10 cellular contexts compared by ENCODE assay signal in the genomic region with DNA sequence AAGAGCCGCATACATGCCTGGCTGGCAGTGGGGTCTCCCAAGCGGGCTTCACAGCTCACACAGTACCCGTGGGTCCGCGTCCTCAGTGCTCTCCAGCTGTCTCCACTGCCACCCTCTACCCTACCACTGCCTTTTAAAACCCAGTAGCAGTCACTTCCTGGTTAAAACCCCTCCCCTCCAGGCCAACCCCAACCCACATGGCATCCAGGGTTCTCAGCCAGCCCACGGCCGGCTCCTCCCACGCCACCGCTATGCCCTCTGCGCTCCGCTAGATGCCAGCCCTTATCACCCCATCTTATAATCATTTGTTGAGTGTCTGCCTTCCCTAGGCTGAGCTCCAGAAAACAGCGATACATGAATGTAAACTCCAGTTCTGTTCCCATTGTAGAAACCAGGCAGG. TPM values are rescaled to one million over a fixed set of nuclear protein-coding genes. Genes with fewer than 3 reads are reported as not detected.
DNase-seq lines count a peak whose midpoint lies in the region; ATAC-seq and TF ChIP-seq lines count a peak whose summit lies in the region.
"Not testable (repeated sequence)": the region's sequence is repeated elsewhere in the genome, so short reads cannot be mapped to it uniquely, and the experiment has no call there.
"Had no signal": no experiment of that assay in that cellular context is flagged by ENCODE, and none has a peak within 500 bp of the region (broad histone marks: within the 10 kb centered on the region; RNA-seq: fewer than 3 reads in every experiment).

No MANE protein-coding gene starts in this region.

- H3K4me3 Mint-ChIP-seq in CD4-positive, CD25-positive, alpha-beta regulatory T cell; activated CD4-positive, alpha-beta T cell treated with anti-CD3 and anti-CD28 coated beads for 36 hours; activated naive CD8-positive, alpha-beta T cell treated with anti-CD3 and anti-CD28 coated beads, Interleukin-2, amount 50 U/mL, for 24 hours; memory B cell: not testable (repeated sequence)

- H3K4me1 ChIP-seq in CD4-positive, CD25-positive, alpha-beta regulatory T cell (ENCODE audit: control insufficient read depth, insufficient read depth, low read length, poor library complexity, severe bottlenecking); PC-3 (ENCODE audit: insufficient read depth, low read length); heart right ventricle; upper lobe of right lung: not testable (repeated sequence)

- H3K9me2 ChIP-seq in PC-3 (replicated peaks; ENCODE audit: low read length) = not testable (repeated sequence)

- not testable (repeated sequence) for H3K4me2 ChIP-seq in PC-3 (ENCODE audit: low read length)

- not testable (repeated sequence) for BruUV-seq in PC-3 (replicated peaks; lab: Mats Ljungman, UMichigan)

- not testable (repeated sequence) for H3K79me2 ChIP-seq in PC-3 (ENCODE audit: low read length)

- POLR2A ChIA-PET in PC-3 (lab: Charles Lee; ENCODE audit: unreplicated experiment); activated CD4-positive, alpha-beta T cell treated with anti-CD3 and anti-CD28 coated beads for 36 hours (lab: Charles Lee): not testable (repeated sequence)

- not testable (repeated sequence) for H3K27me3 ChIP-seq in CD4-positive, CD25-positive, alpha-beta regulatory T cell (ENCODE audit: control insufficient read depth, insufficient read depth, low read length); PC-3 (ENCODE audit: low read length); heart right ventricle; upper lobe of right lung

- H3K36me3 ChIP-seq in CD4-positive, CD25-positive, alpha-beta regulatory T cell (ENCODE audit: control insufficient read depth, insufficient read depth, low read length); PC-3 (ENCODE audit: low read depth, low read length); heart right ventricle; upper lobe of right lung: not testable (repeated sequence)

- not testable (repeated sequence) for H3K27ac Mint-ChIP-seq in CD4-positive, CD25-positive, alpha-beta regulatory T cell; activated CD4-positive, alpha-beta T cell treated with anti-CD3 and anti-CD28 coated beads for 36 hours; activated naive CD8-positive, alpha-beta T cell treated with anti-CD3 and anti-CD28 coated beads, Interleukin-2, amount 50 U/mL, for 24 hours; memory B cell

- WGBS in heart right ventricle, 2 donors = 44% methylated on average over 1 of the region's 12 CpGs; no CpG with 5 or more reads in 1 of the 2 donors

- H2AFZ ChIP-seq in PC-3 (ENCODE audit: low read length) = not testable (repeated sequence)

- peak; percentile 88 for ATAC-seq in CD4-positive, CD25-positive, alpha-beta regulatory T cell (ENCODE audit: low read depth in 2 of 2)
- ATAC-seq in PC-3 (peak; percentile 52), heart right ventricle (peak in 6 of 8 donors; percentile 14 to 49 (median 34)), memory B cell (ENCODE audit: low read depth) (peak; percentile 78), sciatic nerve (peak; percentile 29), upper lobe of right lung (peak; percentile 87)
- peak; percentile 80 for ATAC-seq in activated CD4-positive, alpha-beta T cell treated with anti-CD3 and anti-CD28 coated beads for 36 hours
- peak; percentile 72 for ATAC-seq in activated naive CD8-positive, alpha-beta T cell treated with anti-CD3 and anti-CD28 coated beads, Interleukin-2, amount 50 U/mL, for 24 hours

- not testable (repeated sequence) for H4K20me1 ChIP-seq in PC-3 (ENCODE audit: low read length)

- intact Hi-C loops in PC-3 (cut with micrococcal nuclease); activated CD4-positive, alpha-beta T cell treated with anti-CD3 and anti-CD28 coated beads for 36 hours (cut with DNase I, micrococcal nuclease); heart right ventricle (cut with DNase I); sciatic nerve (cut with DNase I); upper lobe of right lung (cut with DNase I): not testable (repeated sequence)

- H3K9ac ChIP-seq in PC-3 (ENCODE audit: low read length) = not testable (repeated sequence)

- not testable (repeated sequence) for H3K9me3 ChIP-seq in CD4-positive, CD25-positive, alpha-beta regulatory T cell (ENCODE audit: control insufficient read depth in 2 of 2, low read length in 2 of 2); PC-3 (ENCODE audit: low read length); heart right ventricle; upper lobe of right lung

- CTCF ChIA-PET in PC-3 (lab: Charles Lee); activated CD4-positive, alpha-beta T cell treated with anti-CD3 and anti-CD28 coated beads for 36 hours (lab: Charles Lee): not testable (repeated sequence)

- H3K9me3 Mint-ChIP-seq in CD4-positive, CD25-positive, alpha-beta regulatory T cell; activated CD4-positive, alpha-beta T cell treated with anti-CD3 and anti-CD28 coated beads for 36 hours (ENCODE audit: low read depth); activated naive CD8-positive, alpha-beta T cell treated with anti-CD3 and anti-CD28 coated beads, Interleukin-2, amount 50 U/mL, for 24 hours; memory B cell: not testable (repeated sequence)

- not testable (repeated sequence) for DNase-seq in CD4-positive, CD25-positive, alpha-beta regulatory T cell; PC-3; activated CD4-positive, alpha-beta T cell treated with anti-CD3 and anti-CD28 coated beads for 36 hours; activated naive CD8-positive, alpha-beta T cell treated with anti-CD3 and anti-CD28 coated beads, Interleukin-2, amount 50 U/mL, for 24 hours; heart right ventricle; memory B cell (ENCODE audit: low spot score in 2 of 2); sciatic nerve (ENCODE audit: low spot score); upper lobe of right lung

- H3K27me3 Mint-ChIP-seq in CD4-positive, CD25-positive, alpha-beta regulatory T cell; activated CD4-positive, alpha-beta T cell treated with anti-CD3 and anti-CD28 coated beads for 36 hours; activated naive CD8-positive, alpha-beta T cell treated with anti-CD3 and anti-CD28 coated beads, Interleukin-2, amount 50 U/mL, for 24 hours; memory B cell: not testable (repeated sequence)

- not testable (repeated sequence) for H3F3A ChIP-seq in PC-3 (ENCODE audit: low read length, unreplicated experiment)

- H3K36me3 Mint-ChIP-seq in CD4-positive, CD25-positive, alpha-beta regulatory T cell; activated CD4-positive, alpha-beta T cell treated with anti-CD3 and anti-CD28 coated beads for 36 hours (ENCODE audit: low read depth); activated naive CD8-positive, alpha-beta T cell treated with anti-CD3 and anti-CD28 coated beads, Interleukin-2, amount 50 U/mL, for 24 hours (ENCODE audit: low read depth); memory B cell: not testable (repeated sequence)

- H3K4me1 Mint-ChIP-seq in CD4-positive, CD25-positive, alpha-beta regulatory T cell; activated CD4-positive, alpha-beta T cell treated with anti-CD3 and anti-CD28 coated beads for 36 hours; activated naive CD8-positive, alpha-beta T cell treated with anti-CD3 and anti-CD28 coated beads, Interleukin-2, amount 50 U/mL, for 24 hours; memory B cell: not testable (repeated sequence)

- H3K27ac ChIP-seq in CD4-positive, CD25-positive, alpha-beta regulatory T cell (ENCODE audit: insufficient read depth, low read length, poor library complexity, severe bottlenecking); PC-3 (ENCODE audit: low read length); heart right ventricle; upper lobe of right lung: not testable (repeated sequence)

- not testable (repeated sequence) for H3K4me3 ChIP-seq in CD4-positive, CD25-positive, alpha-beta regulatory T cell (ENCODE audit: low read depth, low read length); PC-3 (ENCODE audit: low read length); heart right ventricle; upper lobe of right lung

- not testable (repeated sequence) for TF ChIP-seq CTCF in PC-3 (conservative IDR thresholded peaks at IDR 0.05; ENCODE audit: low read depth, low read length); heart right ventricle (IDR thresholded peaks at IDR 0.05); upper lobe of right lung (IDR thresholded peaks at IDR 0.05)

RNA-seq across cellular contexts. Expression of gene RIMBP3C, which starts 37.1 kb away (rescaled TPM):
- 0.47 TPM for total RNA-seq in CD4-positive, CD25-positive, alpha-beta regulatory T cell
- polyA plus RNA-seq in CD4-positive, CD25-positive, alpha-beta regulatory T cell = under 1 TPM in 3 of 4 donors, not detected in 1; 0.38 to 0.87 (median 0.52) TPM
- total RNA-seq in PC-3 (2014; rRNA removed) = 0.29 TPM in 1 of 2 replicates, not detected in the other
- under 1 TPM; 0.18 to 0.33 TPM for total RNA-seq in activated CD4-positive, alpha-beta T cell treated with anti-CD3 and anti-CD28 coated beads for 36 hours
- under 1 TPM in 6 of 10 donors, not detected in 4; 0.05 to 0.32 (median 0.14) TPM for total RNA-seq in heart right ventricle
- not detected for polyA plus RNA-seq in heart right ventricle
- 0.36 TPM for total RNA-seq in sciatic nerve
- total RNA-seq in upper lobe of right lung = 0.41 TPM
- total RNA-seq: HT-29 had no signal
- polyA plus RNA-seq: GM23248 had no signal

RNA-seq across cellular contexts. Expression of gene TMEM191C, which starts 46.9 kb away (rescaled TPM):
- 4.1 TPM for total RNA-seq in CD4-positive, CD25-positive, alpha-beta regulatory T cell
- 1 to 10 TPM in 3 of 4 donors, under 1 TPM in 1; 0.72 to 2.7 (median 1.3) TPM for polyA plus RNA-seq in CD4-positive, CD25-positive, alpha-beta regulatory T cell
- total RNA-seq in PC-3 (2014; rRNA removed) (6.4 and 6.7 TPM in 2 replicates), heart right ventricle (1 to 10 TPM in 2 of 10 donors, under 1 TPM in 6, not detected in 2; 0.26 to 1.8 (median 0.85) TPM), sciatic nerve (1.4 TPM), upper lobe of right lung (4.0 TPM)
- total RNA-seq in activated CD4-positive, alpha-beta T cell treated with anti-CD3 and anti-CD28 coated beads for 36 hours = 1 to 10 TPM; 1.0 to 1.1 TPM
- polyA plus RNA-seq in heart right ventricle = 1 to 10 TPM in 1 of 2 donors, under 1 TPM in 1; 0.70 to 1.1 TPM

RNA-seq across cellular contexts. Expression of gene UBE2L3, which starts 53.4 kb away (rescaled TPM):
- total RNA-seq in CD4-positive, CD25-positive, alpha-beta regulatory T cell = 33.7 TPM
- 100 to 1,000 TPM in 3 of 4 donors, 10 to 100 TPM in 1; 98.4 to 124 (median 110) TPM for polyA plus RNA-seq in CD4-positive, CD25-positive, alpha-beta regulatory T cell
- total RNA-seq in PC-3 (2014; rRNA removed) (50.7 and 72.0 TPM in 2 replicates), heart right ventricle (10 to 100 TPM; 43.1 to 61.3 (median 49.5) TPM), sciatic nerve (40.8 TPM), upper lobe of right lung (45.7 TPM)
- total RNA-seq in activated CD4-positive, alpha-beta T cell treated with anti-CD3 and anti-CD28 coated beads for 36 hours = 10 to 100 TPM; 57.3 to 75.5 TPM
- polyA plus RNA-seq in heart right ventricle = 10 to 100 TPM; 52.1 to 63.6 TPM

Comparison
In these comparisons a context has a peak if more than half of its experiments do, and no peak if none do; other contexts are left out.
1. ATAC-seq: peak in every context shown above with its lines; median percentile 88 in CD4-positive, CD25-positive, alpha-beta regulatory T cell; 87 in upper lobe of right lung; 80 in activated CD4-positive, alpha-beta T cell treated with anti-CD3 and anti-CD28 coated beads for 36 hours; 78 in memory B cell; 72 in activated naive CD8-positive, alpha-beta T cell treated with anti-CD3 and anti-CD28 coated beads, Interleukin-2, amount 50 U/mL, for 24 hours; 52 in PC-3; 34 in heart right ventricle; 29 in sciatic nerve.